Comparison of ENCODE assay signal across 2 cellular contexts in the genomic region with DNA sequence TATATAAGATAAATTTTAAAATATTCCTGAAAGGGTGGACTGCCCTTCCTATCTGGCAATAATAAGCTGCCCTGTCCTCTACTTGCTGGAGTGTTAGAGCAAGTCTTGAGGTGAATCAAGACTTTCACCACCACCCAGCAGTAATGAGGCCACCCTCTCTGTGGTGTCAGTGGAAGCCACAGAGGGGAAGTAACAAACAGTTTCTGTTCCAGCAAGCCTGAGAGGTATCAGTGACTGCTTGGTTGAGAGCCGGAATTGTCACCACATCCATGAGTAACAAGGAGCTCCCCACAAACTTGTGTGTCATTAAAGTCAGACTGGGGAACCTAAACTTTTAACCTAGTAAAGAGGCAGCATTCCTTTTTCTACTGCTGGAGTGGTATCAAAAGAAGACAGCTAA.
TF ChIP-seq lines count a peak whose summit lies in the region.

No MANE protein-coding gene starts in this region.

TF ChIP-seq in HepG2, 621 proteins besides CTCF, POLR2A, EP300 and RAD21 (continued from another document):
- TF ChIP-seq, protein P1, sequence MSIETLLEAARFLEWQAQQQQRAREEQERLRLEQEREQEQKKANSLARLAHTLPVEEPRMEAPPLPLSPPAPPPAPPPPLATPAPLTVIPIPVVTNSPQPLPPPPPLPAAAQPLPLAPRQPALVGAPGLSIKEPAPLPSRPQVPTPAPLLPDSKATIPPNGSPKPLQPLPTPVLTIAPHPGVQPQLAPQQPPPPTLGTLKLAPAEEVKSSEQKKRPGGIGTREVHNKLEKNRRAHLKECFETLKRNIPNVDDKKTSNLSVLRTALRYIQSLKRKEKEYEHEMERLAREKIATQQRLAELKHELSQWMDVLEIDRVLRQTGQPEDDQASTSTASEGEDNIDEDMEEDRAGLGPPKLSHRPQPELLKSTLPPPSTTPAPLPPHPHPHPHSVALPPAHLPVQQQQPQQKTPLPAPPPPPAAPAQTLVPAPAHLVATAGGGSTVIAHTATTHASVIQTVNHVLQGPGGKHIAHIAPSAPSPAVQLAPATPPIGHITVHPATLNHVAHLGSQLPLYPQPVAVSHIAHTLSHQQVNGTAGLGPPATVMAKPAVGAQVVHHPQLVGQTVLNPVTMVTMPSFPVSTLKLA (IDR thresholded peaks at IDR 0.05) = no peak
- TF ChIP-seq ZNF564 (CRISPR knock-in tag; IDR thresholded peaks at IDR 0.05) (no peak), ZNF335 (CRISPR knock-in tag; IDR thresholded peaks at IDR 0.05) (no peak), YY1 (IDR thresholded peaks at IDR 0.05; ENCODE audit: insufficient read depth, insufficient replicate concordance, low read depth, low read length) (no peak), MAFK (conservative IDR thresholded peaks at IDR 0.05 in 1 of 2, IDR thresholded peaks at IDR 0.05 in 1 of 2; ENCODE audit: low read length in 2 of 2) (no peak), EED (CRISPR knock-in tag; IDR thresholded peaks at IDR 0.05) (no peak), THAP7 (CRISPR knock-in tag; IDR thresholded peaks at IDR 0.05) (no peak), MIXL1 (CRISPR knock-in tag; IDR thresholded peaks at IDR 0.05) (no peak), ZNF501 (CRISPR knock-in tag; IDR thresholded peaks at IDR 0.05) (no peak), ZNF362 (CRISPR knock-in tag; IDR thresholded peaks at IDR 0.05; ENCODE audit: borderline replicate concordance) (no peak), TERF1 (CRISPR knock-in tag; IDR thresholded peaks at IDR 0.05) (no peak), REST (IDR thresholded peaks at IDR 0.05; ENCODE audit: borderline replicate concordance in 1 of 2, low read depth in 1 of 2, low read length in 2 of 2) (no peak), KLF12 (CRISPR knock-in tag; IDR thresholded peaks at IDR 0.05; ENCODE audit: borderline replicate concordance) (no peak)

TF ChIP-seq in SK-N-SH, 30 proteins besides CTCF, POLR2A, EP300 and RAD21 (continued from another document):
- no peak for TF ChIP-seq NRF1 (IDR thresholded peaks at IDR 0.05; ENCODE audit: low read depth, low read length)
- no peak for TF ChIP-seq FOSL2 (IDR thresholded peaks at IDR 0.05; ENCODE audit: borderline replicate concordance, low read depth)
- TF ChIP-seq REST (IDR thresholded peaks at IDR 0.05; ENCODE audit: low read depth, low read length) = no peak
- no peak for TF ChIP-seq CHD2 (IDR thresholded peaks at IDR 0.05; ENCODE audit: low read length, partially characterized antibody)
- no peak for TF ChIP-seq EZH2phosphoT487 (IDR thresholded peaks at IDR 0.05; ENCODE audit: borderline replicate concordance, low read depth)
- TF ChIP-seq SIN3A (IDR thresholded peaks at IDR 0.05; ENCODE audit: borderline replicate concordance, low read depth, low read length) = no peak
